28 cellular contexts compared by ENCODE assay signal in genomic region chr5:494667-495255, GRCh38.
"Had no signal": no experiment of that assay in that cellular context is flagged by ENCODE, and none has a peak within 500 bp of the region (broad histone marks: within the 10 kb centered on the region; RNA-seq: fewer than 3 reads in every experiment).

No MANE protein-coding gene starts in this region.

- H3K27me3 Mint-ChIP-seq: activated CD4-positive, alpha-beta memory T cell treated with anti-CD3 and anti-CD28 coated beads, Interleukin-2, amount 10 ng/mL, durations not matched to agents 7 days and 5 days; activated CD4-positive, alpha-beta T cell treated with anti-CD3 and anti-CD28 coated beads for 36 hours; activated CD4-positive, alpha-beta T cell treated with anti-CD3 and anti-CD28 coated beads, Interleukin-2, amount 10 ng/mL, durations not matched to agents 24 days and 14 days had no signal

- H3K27ac Mint-ChIP-seq: activated CD4-positive, alpha-beta memory T cell treated with anti-CD3 and anti-CD28 coated beads, Interleukin-2, amount 10 ng/mL, durations not matched to agents 7 days and 5 days; activated CD4-positive, alpha-beta T cell treated with anti-CD3 and anti-CD28 coated beads for 36 hours; activated CD4-positive, alpha-beta T cell treated with anti-CD3 and anti-CD28 coated beads, Interleukin-2, amount 10 ng/mL, durations not matched to agents 24 days and 14 days; activated naive CD4-positive, alpha-beta T cell treated with anti-CD3 and anti-CD28 coated beads, Interleukin-2, amount 10 ng/mL, durations not matched to agents 7 days and 5 days; activated naive CD4-positive, alpha-beta T cell treated with anti-CD3 and anti-CD28 coated beads, Interleukin-2, amount 50 U/mL, for 72 hours; activated naive CD8-positive, alpha-beta T cell treated with anti-CD3 and anti-CD28 coated beads, Interleukin-2, amount 10 ng/mL, durations not matched to agents 7 days and 5 days; activated T-cell treated with anti-CD3 and anti-CD28 coated beads, Interleukin-2, amount 50 U/mL, for 24 hours; activated T-cell treated with anti-CD3 and anti-CD28 coated beads, Interleukin-2, amount 50 U/mL, for 72 hours; dendritic cell treated with granulocyte-macrophage colony-stimulating factor and Interleukin-4, amounts not matched to agents 40 ng/mL and 50 ng/mL, for 4 days; endodermal cell had no signal

- H3K27me3 ChIP-seq: ascending aorta had no signal

- H3K36me3 Mint-ChIP-seq: activated naive CD4-positive, alpha-beta T cell treated with anti-CD3 and anti-CD28 coated beads, Interleukin-2, amount 10 ng/mL, durations not matched to agents 7 days and 5 days; activated naive CD4-positive, alpha-beta T cell treated with anti-CD3 and anti-CD28 coated beads, Interleukin-2, amount 50 U/mL, for 72 hours; activated naive CD8-positive, alpha-beta T cell treated with anti-CD3 and anti-CD28 coated beads, Interleukin-2, amount 10 ng/mL, durations not matched to agents 7 days and 5 days had no signal

- H3K4me1 ChIP-seq: ascending aorta had no signal

- H3K36me3 ChIP-seq: ascending aorta, brain microvascular endothelial cell had no signal

- H3K4me3 ChIP-seq: ascending aorta, coronary artery, dorsolateral prefrontal cortex had no signal

- H3K4me3 Mint-ChIP-seq: activated CD4-positive, alpha-beta memory T cell treated with anti-CD3 and anti-CD28 coated beads, Interleukin-2, amount 10 ng/mL, durations not matched to agents 7 days and 5 days; activated CD4-positive, alpha-beta T cell treated with anti-CD3 and anti-CD28 coated beads for 36 hours; activated CD4-positive, alpha-beta T cell treated with anti-CD3 and anti-CD28 coated beads, Interleukin-2, amount 10 ng/mL, durations not matched to agents 24 days and 14 days; activated naive CD4-positive, alpha-beta T cell treated with anti-CD3 and anti-CD28 coated beads, Interleukin-2, amount 10 ng/mL, durations not matched to agents 7 days and 5 days; activated naive CD8-positive, alpha-beta T cell treated with anti-CD3 and anti-CD28 coated beads, Interleukin-2, amount 10 ng/mL, durations not matched to agents 7 days and 5 days; activated T-cell treated with anti-CD3 and anti-CD28 coated beads, Interleukin-2, amount 50 U/mL, for 24 hours; activated T-cell treated with anti-CD3 and anti-CD28 coated beads, Interleukin-2, amount 50 U/mL, for 72 hours; central memory CD8-positive, alpha-beta T cell; dendritic cell treated with granulocyte-macrophage colony-stimulating factor and Interleukin-4, amounts not matched to agents 40 ng/mL and 50 ng/mL, for 4 days; endodermal cell had no signal

- H3K9me3 ChIP-seq: ascending aorta had no signal

- ATAC-seq: activated CD4-positive, alpha-beta T cell treated with anti-CD3 and anti-CD28 coated beads for 36 hours; activated T-cell treated with anti-CD3 and anti-CD28 coated beads, Interleukin-2, amount 50 U/mL, for 72 hours; esophagus mucosa had no signal

- H3K9me3 Mint-ChIP-seq: activated CD4-positive, alpha-beta memory T cell treated with anti-CD3 and anti-CD28 coated beads, Interleukin-2, amount 10 ng/mL, durations not matched to agents 7 days and 5 days; activated CD4-positive, alpha-beta T cell treated with anti-CD3 and anti-CD28 coated beads, Interleukin-2, amount 10 ng/mL, durations not matched to agents 24 days and 14 days; activated naive CD4-positive, alpha-beta T cell treated with anti-CD3 and anti-CD28 coated beads, Interleukin-2, amount 10 ng/mL, durations not matched to agents 7 days and 5 days; activated naive CD4-positive, alpha-beta T cell treated with anti-CD3 and anti-CD28 coated beads, Interleukin-2, amount 50 U/mL, for 72 hours; activated naive CD8-positive, alpha-beta T cell treated with anti-CD3 and anti-CD28 coated beads, Interleukin-2, amount 10 ng/mL, durations not matched to agents 7 days and 5 days; activated T-cell treated with anti-CD3 and anti-CD28 coated beads, Interleukin-2, amount 50 U/mL, for 24 hours; activated T-cell treated with anti-CD3 and anti-CD28 coated beads, Interleukin-2, amount 50 U/mL, for 72 hours; central memory CD8-positive, alpha-beta T cell; dendritic cell treated with granulocyte-macrophage colony-stimulating factor and Interleukin-4, amounts not matched to agents 40 ng/mL and 50 ng/mL, for 4 days; endodermal cell had no signal

- H3K4me1 Mint-ChIP-seq: activated CD4-positive, alpha-beta memory T cell treated with anti-CD3 and anti-CD28 coated beads, Interleukin-2, amount 10 ng/mL, durations not matched to agents 7 days and 5 days; activated CD4-positive, alpha-beta T cell treated with anti-CD3 and anti-CD28 coated beads for 36 hours; activated CD4-positive, alpha-beta T cell treated with anti-CD3 and anti-CD28 coated beads, Interleukin-2, amount 10 ng/mL, durations not matched to agents 24 days and 14 days; activated naive CD4-positive, alpha-beta T cell treated with anti-CD3 and anti-CD28 coated beads, Interleukin-2, amount 10 ng/mL, durations not matched to agents 7 days and 5 days; activated naive CD8-positive, alpha-beta T cell treated with anti-CD3 and anti-CD28 coated beads, Interleukin-2, amount 10 ng/mL, durations not matched to agents 7 days and 5 days; central memory CD8-positive, alpha-beta T cell; endodermal cell had no signal

- DNase-seq: activated CD4-positive, alpha-beta memory T cell treated with anti-CD3 and anti-CD28 coated beads, Interleukin-2, amount 10 ng/mL, durations not matched to agents 7 days and 5 days; activated CD4-positive, alpha-beta T cell treated with anti-CD3 and anti-CD28 coated beads for 36 hours; activated CD4-positive, alpha-beta T cell treated with anti-CD3 and anti-CD28 coated beads, Interleukin-2, amount 10 ng/mL, durations not matched to agents 24 days and 14 days; activated CD4-positive, CD25-positive, alpha-beta regulatory T cell; activated CD4-positive, CD25-positive, alpha-beta regulatory T cell treated with anti-CD3 and anti-CD28 coated beads, Interleukin-2, amount 50 U/mL, for 72 hours; activated CD8-positive, alpha-beta memory T cell treated with anti-CD3 and anti-CD28 coated beads, Interleukin-2, amount 50 U/mL, for 48 hours; activated gamma-delta T cell; activated naive CD4-positive, alpha-beta T cell; activated naive CD4-positive, alpha-beta T cell treated with anti-CD3 and anti-CD28 coated beads, Interleukin-2, amount 10 ng/mL, durations not matched to agents 7 days and 5 days; activated naive CD8-positive, alpha-beta T cell treated with anti-CD3 and anti-CD28 coated beads, Interleukin-2, amount 10 ng/mL, durations not matched to agents 7 days and 5 days; activated T-cell treated with anti-CD3 and anti-CD28 coated beads for 4 hours; activated T-cell treated with anti-CD3 and anti-CD28 coated beads, Interleukin-2, amount 50 U/mL, for 24 hours; activated T-cell treated with anti-CD3 and anti-CD28 coated beads, Interleukin-2, amount 50 U/mL, for 72 hours; brain microvascular endothelial cell; dorsolateral prefrontal cortex; effector memory CD4-positive, alpha-beta T cell; endodermal cell; foreskin fibroblast; head of caudate nucleus; T-helper 2 cell had no signal

- H3K27ac ChIP-seq: ascending aorta, brain microvascular endothelial cell, coronary artery, dorsolateral prefrontal cortex had no signal

- FAIRE-seq: bronchial epithelial cell, frontal cortex had no signal
